In the genomic region with DNA sequence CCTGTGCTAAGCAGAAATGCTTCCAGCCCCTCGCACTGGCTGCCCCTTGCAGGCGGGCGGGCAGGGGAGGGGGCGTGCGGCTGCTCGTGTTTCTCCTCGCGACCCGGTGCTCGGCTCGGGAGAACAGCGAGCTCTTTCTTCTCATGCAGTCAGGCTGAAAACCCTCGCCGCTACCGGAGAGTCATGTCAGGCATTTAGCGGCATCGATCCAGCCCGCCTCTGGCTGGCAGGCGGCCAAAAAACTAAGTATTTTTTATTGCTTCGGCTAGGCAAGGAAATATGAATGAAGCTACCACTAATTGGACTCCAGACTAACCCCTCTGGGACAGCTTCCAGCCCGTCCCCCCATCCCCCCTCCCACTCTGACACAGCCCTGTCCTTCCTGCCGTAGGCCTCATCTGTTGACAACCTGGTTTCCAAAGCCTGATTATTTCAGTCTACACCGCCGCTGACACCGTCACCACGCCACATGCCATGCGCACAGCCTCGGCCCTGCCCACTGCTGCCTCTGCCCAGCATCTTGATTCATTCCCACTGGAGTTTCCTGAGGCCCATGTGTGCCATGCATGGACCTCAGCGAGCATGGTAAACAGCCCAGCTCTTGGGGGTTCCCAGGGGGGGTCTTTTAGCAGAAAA, we compare ENCODE assay signal across 8 cellular contexts. TPM values are rescaled to one million over a fixed set of nuclear protein-coding genes. Genes with fewer than 3 reads are reported as not detected.
DNase-seq lines count a peak whose midpoint lies in the region; TF ChIP-seq lines count a peak whose summit lies in the region.

No MANE protein-coding gene starts in this region.

- no peaks in the 10 kb centered on the region for H3K9me3 ChIP-seq in fibroblast of lung (ENCODE audit: control insufficient read depth, insufficient read depth, low read depth, low read length)
- no peaks in the 10 kb centered on the region for H3K9me3 ChIP-seq in osteoblast (ENCODE audit: low read depth, low read length)

- H4K20me1 ChIP-seq in fibroblast of lung (ENCODE audit: control insufficient read depth, extremely low read depth, insufficient read depth, low read length) (peaks cover 2% of the 10 kb centered on the region), osteoblast (ENCODE audit: insufficient read depth, low read length) (peaks cover 63% of the 10 kb centered on the region)

- H3K9ac ChIP-seq in fibroblast of lung (ENCODE audit: insufficient read depth, low read length): peak overlapping the region; percentile 36

- H3K4me2 ChIP-seq in fibroblast of lung (ENCODE audit: extremely low read depth, insufficient read depth, low read length): peak overlapping the region; percentile 72
- H3K4me2 ChIP-seq in osteoblast (ENCODE audit: insufficient read depth, low read length): peak overlapping the region; percentile 63

- peaks cover 26% of the 10 kb centered on the region for H3K4me1 ChIP-seq in fibroblast of lung (ENCODE audit: control insufficient read depth, extremely low read depth, insufficient read depth, low read length)
- peaks cover 25% of the 10 kb centered on the region for H3K4me1 ChIP-seq in osteoblast (ENCODE audit: insufficient read depth, low read length)

- H3K27me3 ChIP-seq in fibroblast of lung (ENCODE audit: control insufficient read depth, insufficient read depth, low read length) (no peaks in the 10 kb centered on the region), osteoblast (ENCODE audit: insufficient read depth, low read length) (no peaks in the 10 kb centered on the region)

- H2AFZ ChIP-seq in fibroblast of lung (ENCODE audit: low read length) (no peak overlapping the region), osteoblast (ENCODE audit: low read length) (no peak overlapping the region)

- DNase-seq in DMS79 treated with DMSO at 0.1 percent for 48 hours (lab: John Stamatoyannopoulos, UW) (peak; percentile 86), NCI-H69 (lab: John Stamatoyannopoulos, UW) (peak; percentile 78), fibroblast of lung (ENCODE audit: low read depth in 2 of 2) (peak; percentile 95 to 96), osteoblast (ENCODE audit: insufficient read length, low spot score, missing footprints) (peak; percentile 97), LoVo (ENCODE audit: low spot score) (no peak), AML-193 (lab: John Stamatoyannopoulos, UW) (no peak), activated T-cell treated with anti-CD3 and anti-CD28 coated beads for 4 hours (no peak), OCI-M1 (lab: John Stamatoyannopoulos, UW) (no peak)

- TF ChIP-seq CTCF in fibroblast of lung (conservative IDR thresholded peaks at IDR 0.05 in 1 of 2, IDR thresholded peaks at IDR 0.05 in 1 of 2; ENCODE audit: low read depth in 1 of 2, low read length in 2 of 2) (no peak), osteoblast (IDR thresholded peaks at IDR 0.05; ENCODE audit: extremely low read depth, low read depth, low read length) (no peak)

- H3K27ac ChIP-seq in fibroblast of lung (ENCODE audit: insufficient read depth, low read length): peak overlapping the region; percentile 47
- peak overlapping the region; percentile 55 for H3K27ac ChIP-seq in osteoblast (ENCODE audit: low read depth, low read length)

- H3K79me2 ChIP-seq in fibroblast of lung (ENCODE audit: control insufficient read depth, insufficient read depth, low read length): no peaks in the 10 kb centered on the region
- H3K79me2 ChIP-seq in osteoblast (ENCODE audit: insufficient read depth, low read length): peaks cover 3% of the 10 kb centered on the region

- H3K4me3 ChIP-seq in fibroblast of lung (replicated peaks in 1 of 4; ENCODE audit: control extremely low read depth in 1 of 4, insufficient read depth in 1 of 4, low read depth in 3 of 4, low read length in 4 of 4): peak overlapping the region in 2 of 4 experiments; percentile 16 to 20
- H3K4me3 ChIP-seq in osteoblast (ENCODE audit: insufficient read depth, low read length): peak overlapping the region; percentile 27

- H3K36me3 ChIP-seq in fibroblast of lung (ENCODE audit: control insufficient read depth, insufficient read depth, low read length) (peaks cover 24% of the 10 kb centered on the region), osteoblast (ENCODE audit: insufficient read depth, low read length) (peaks cover 73% of the 10 kb centered on the region)

RNA-seq across cellular contexts. Expression of a gene that starts 35.3 kb away (rescaled TPM):
- 16.5 and 19.3 TPM in 2 replicates for total RNA-seq in fibroblast of lung
- 14.6 and 19.9 TPM in 2 replicates for polyA plus RNA-seq in fibroblast of lung
- polyA plus RNA-seq in fibroblast of lung (2012): 18.7 and 19.1 TPM in 2 replicates
- 16.4 and 22.0 TPM in 2 replicates for polyA minus RNA-seq in fibroblast of lung (ENCODE audit: low replicate concordance)
- 21.5 and 29.7 TPM in 2 replicates for total RNA-seq in osteoblast

Comparison
In these comparisons a context has a peak if more than half of its experiments do, and no peak if none do; other contexts are left out.
1. DNase-seq: peak in DMS79 treated with DMSO at 0.1 percent for 48 hours (single experiment), NCI-H69 (single experiment), fibroblast of lung (2 of 2) and osteoblast (single experiment); none in LoVo (single experiment), AML-193 (0 of 2), activated T-cell treated with anti-CD3 and anti-CD28 coated beads for 4 hours (single experiment) and OCI-M1 (single experiment).